ENCODE assay signal across 17 cellular contexts in genomic region chr3:4814904-4815574, GRCh38.
DNase-seq lines count a peak whose midpoint lies in the region; ATAC-seq and TF ChIP-seq lines count a peak whose summit lies in the region.
"Had no signal": no experiment of that assay in that cellular context is flagged by ENCODE, and none has a peak within 500 bp of the region (broad histone marks: within the 10 kb centered on the region; RNA-seq: fewer than 3 reads in every experiment).

No MANE protein-coding gene starts in this region.

- no TSS peak for BruUV-seq in PC-3 (replicated peaks; lab: Mats Ljungman, UMichigan)

- no peaks in the 10 kb centered on the region for H4K20me1 ChIP-seq in PC-3 (ENCODE audit: low read length)
- no peaks in the 10 kb centered on the region for H4K20me1 ChIP-seq in hepatocyte (ENCODE audit: insufficient read depth, poor library complexity, severe bottlenecking)

- no peaks in the 10 kb centered on the region for H3K9me2 ChIP-seq in PC-3 (replicated peaks; ENCODE audit: low read length)
- no peaks in the 10 kb centered on the region for H3K9me2 ChIP-seq in hepatocyte (replicated peaks; ENCODE audit: insufficient read depth)

- H3K27ac ChIP-seq in PC-3 (ENCODE audit: low read length) (peak overlapping the region; percentile 55), hepatocyte (peak overlapping the region; percentile 23), sigmoid colon (peak overlapping the region in 3 of 4 donors; percentile 19 to 65 (median 40))
- H3K27ac ChIP-seq: 22Rv1 had no signal

- peaks cover 27% of the 10 kb centered on the region for H3K4me1 Mint-ChIP-seq in T-helper 1 cell treated with Interleukin-12 subunit alpha and Interleukin-12 subunit beta and Interleukin-4 antibody, amounts not matched to agents 30 μg/mL and 1 μg/mL, for 36 hours (ENCODE audit: low read depth)
- H3K4me1 Mint-ChIP-seq: activated B cell treated with CpG ODN at 0.5 μM for 24 hours had no signal

- H3K4me3 Mint-ChIP-seq in T-helper 1 cell treated with Interleukin-12 subunit alpha and Interleukin-12 subunit beta and Interleukin-4 antibody, amounts not matched to agents 30 μg/mL and 1 μg/mL, for 36 hours = peak overlapping the region; percentile 77
- H3K4me3 Mint-ChIP-seq: activated B cell treated with CpG ODN at 0.5 μM for 24 hours; activated CD8-positive, alpha-beta memory T cell treated with anti-CD3 and anti-CD28 coated beads, Interleukin-2, amount 10 ng/mL, durations not matched to agents 7 days and 5 days; T-cell had no signal

- H3K4me1 ChIP-seq in PC-3 (ENCODE audit: insufficient read depth, low read length) (peaks cover 22% of the 10 kb centered on the region), hepatocyte (ENCODE audit: insufficient read depth) (no peaks in the 10 kb centered on the region), sigmoid colon (peaks cover 0 to 20% (median 17%) of the 10 kb centered on the region in 4 donors)

- H3K9me3 Mint-ChIP-seq in T-helper 1 cell treated with Interleukin-12 subunit alpha and Interleukin-12 subunit beta and Interleukin-4 antibody, amounts not matched to agents 30 μg/mL and 1 μg/mL, for 36 hours = peaks cover 15% of the 10 kb centered on the region
- H3K9me3 Mint-ChIP-seq: activated B cell treated with CpG ODN at 0.5 μM for 24 hours had no signal

- H3K4me3 ChIP-seq in PC-3 (ENCODE audit: low read length) (no peak overlapping the region), hepatocyte (no peak overlapping the region), sigmoid colon (no peak overlapping the region)

- H3F3A ChIP-seq in PC-3 (ENCODE audit: low read length, unreplicated experiment) = no peaks in the 10 kb centered on the region

- no peak for DNase-seq in T-helper 1 cell
- no peak for DNase-seq in PC-3
- no peak for DNase-seq in hepatocyte (ENCODE audit: low spot score)
- no peak for DNase-seq in sigmoid colon
- no peak for DNase-seq in hypothalamus (lab: John Stamatoyannopoulos, UW)
- DNase-seq: activated B cell treated with CpG ODN at 0.5 μM for 24 hours; activated CD8-positive, alpha-beta memory T cell treated with anti-CD3 and anti-CD28 coated beads, Interleukin-2, amount 10 ng/mL, durations not matched to agents 7 days and 5 days; cerebellar nuclear complex; NCI-H1105; NCI-H2107; NCI-H524; stimulated activated CD4-positive, alpha-beta T cell treated with anti-CD3 and anti-CD28 coated beads, Interleukin-4, amount 100 ng/mL, for 1 hour had no signal

- H3K27ac Mint-ChIP-seq in T-helper 1 cell treated with Interleukin-12 subunit alpha and Interleukin-12 subunit beta and Interleukin-4 antibody, amounts not matched to agents 30 μg/mL and 1 μg/mL, for 36 hours = peak overlapping the region; percentile 88
- H3K27ac Mint-ChIP-seq: activated B cell treated with CpG ODN at 0.5 μM for 24 hours had no signal

- ATAC-seq in PC-3 (no peak), GM19395 (IDR thresholded peaks at IDR 0.05; ENCODE audit: unreplicated experiment) (no peak), GM21786 (IDR thresholded peaks at IDR 0.05; ENCODE audit: unreplicated experiment) (no peak)
- ATAC-seq: activated CD8-positive, alpha-beta memory T cell treated with anti-CD3 and anti-CD28 coated beads, Interleukin-2, amount 10 ng/mL, durations not matched to agents 7 days and 5 days; T-cell had no signal

- peaks cover 33% of the 10 kb centered on the region for H3K36me3 ChIP-seq in PC-3 (ENCODE audit: low read depth, low read length)
- H3K36me3 ChIP-seq in hepatocyte (replicated peaks; ENCODE audit: insufficient read depth, low read depth) = no peaks in the 10 kb centered on the region
- peaks cover 6 to 72% (median 27%) of the 10 kb centered on the region in 4 donors for H3K36me3 ChIP-seq in sigmoid colon

- H3K79me2 ChIP-seq in PC-3 (ENCODE audit: low read length) (no peaks in the 10 kb centered on the region), hepatocyte (no peaks in the 10 kb centered on the region)

- POLR2A ChIA-PET in PC-3 (lab: Charles Lee; ENCODE audit: unreplicated experiment) = no interaction called here

- H2AFZ ChIP-seq in PC-3 (ENCODE audit: low read length) (no peak overlapping the region), hepatocyte (no peak overlapping the region)

- intact Hi-C loops in PC-3 (cut with micrococcal nuclease) (no loop called here), sigmoid colon (cut with DNase I) (loop anchor here (5.0 kb wide), 1 partner anchor 93 kb away; no protein-coding TSS in a partner anchor)

- no peaks in the 10 kb centered on the region for H3K27me3 Mint-ChIP-seq in T-helper 1 cell treated with Interleukin-12 subunit alpha and Interleukin-12 subunit beta and Interleukin-4 antibody, amounts not matched to agents 30 μg/mL and 1 μg/mL, for 36 hours (ENCODE audit: low read depth)
- H3K27me3 Mint-ChIP-seq: activated B cell treated with CpG ODN at 0.5 μM for 24 hours; activated CD8-positive, alpha-beta memory T cell treated with anti-CD3 and anti-CD28 coated beads, Interleukin-2, amount 10 ng/mL, durations not matched to agents 7 days and 5 days; T-cell had no signal

- no peak for TF ChIP-seq POLR2A in sigmoid colon (IDR thresholded peaks at IDR 0.05)

- H3K4me2 ChIP-seq in PC-3 (ENCODE audit: low read length) (0 out of 2 replicates have a peak overlapping the region, but pooled peaks have one; percentile 39), hepatocyte (no peak overlapping the region)

- CTCF ChIA-PET in PC-3 (lab: Charles Lee) = no interaction called here

- WGBS in hepatocyte (ENCODE audit: low lambda C conversion rate, missing lambda C conversion rate) = 96% methylated on average over 13 of the region's 13 CpGs
- 95 to 96% methylated on average over 13 of the region's 13 CpGs for WGBS in sigmoid colon, 2 donors

- H3K9me3 ChIP-seq in PC-3 (ENCODE audit: low read length) = 0 out of 2 replicates have a peak, but pooled peaks cover 15% of the 10 kb centered on the region
- peaks cover 8% of the 10 kb centered on the region for H3K9me3 ChIP-seq in hepatocyte (ENCODE audit: low read depth)
- H3K9me3 ChIP-seq in sigmoid colon = no peaks in the 10 kb centered on the region

- no peak overlapping the region for H3K9ac ChIP-seq in PC-3 (ENCODE audit: low read length)

- H3K27me3 ChIP-seq in PC-3 (ENCODE audit: low read length) = no peaks in the 10 kb centered on the region
- H3K27me3 ChIP-seq in hepatocyte = no peaks in the 10 kb centered on the region
- H3K27me3 ChIP-seq in sigmoid colon = no peaks in the 10 kb centered on the region

- TF ChIP-seq CTCF in PC-3 (conservative IDR thresholded peaks at IDR 0.05; ENCODE audit: low read depth, low read length) (no peak), hepatocyte (IDR thresholded peaks at IDR 0.05; ENCODE audit: poor library complexity) (no peak), sigmoid colon (IDR thresholded peaks at IDR 0.05) (no peak)

- no peak for TF ChIP-seq EP300 in sigmoid colon (IDR thresholded peaks at IDR 0.05)

- peaks cover 76% of the 10 kb centered on the region for H3K36me3 Mint-ChIP-seq in T-helper 1 cell treated with Interleukin-12 subunit alpha and Interleukin-12 subunit beta and Interleukin-4 antibody, amounts not matched to agents 30 μg/mL and 1 μg/mL, for 36 hours (ENCODE audit: low read depth)
